Comparison of ENCODE assay signal across 8 cellular contexts in genomic region chr17:72592242-72592966, GRCh38.
DNase-seq lines count a peak whose midpoint lies in the region; ATAC-seq and TF ChIP-seq lines count a peak whose summit lies in the region.

No MANE protein-coding gene starts in this region.

- DNase-seq in DMS79 (lab: John Stamatoyannopoulos, UW) (peak; percentile 28), H4 (ENCODE audit: low spot score) (peak; percentile 70), NCI-H1436 (lab: John Stamatoyannopoulos, UW) (peak; percentile 90), WERI-Rb-1 (peak; percentile 88)
- peak; percentile 69 for DNase-seq in stimulated activated CD4-positive, alpha-beta T cell treated with anti-CD3 and anti-CD28 coated beads, Interleukin-15, amount 100 ng/mL, for 24 hours

- TF ChIP-seq CTCF in WERI-Rb-1 (IDR thresholded peaks at IDR 0.05; ENCODE audit: low read depth, low read length): no peak

- peak overlapping the region; percentile 46 for H3K4me3 ChIP-seq in WERI-Rb-1 (ENCODE audit: low read depth, low read length)

- H3K27ac ChIP-seq in WERI-Rb-1: no peak overlapping the region
- peak overlapping the region; percentile 49 for H3K27ac ChIP-seq in cingulate gyrus (ENCODE audit: low read depth, low read length)
- peak overlapping the region; percentile 66 for H3K27ac ChIP-seq in layer of hippocampus (ENCODE audit: low read depth, low read length)

- H3K9me3 ChIP-seq in WERI-Rb-1 (ENCODE audit: severe bottlenecking): no peaks in the 10 kb centered on the region

- ATAC-seq in GM21447 (IDR thresholded peaks at IDR 0.05; ENCODE audit: unreplicated experiment): no peak

- no peaks in the 10 kb centered on the region for H3K36me3 ChIP-seq in WERI-Rb-1

- peaks cover 12% of the 10 kb centered on the region for H3K27me3 ChIP-seq in WERI-Rb-1 (ENCODE audit: insufficient read depth, low read depth, severe bottlenecking)
- peaks cover 16% of the 10 kb centered on the region for H3K27me3 ChIP-seq in layer of hippocampus (ENCODE audit: control insufficient read depth, insufficient read depth, low read length)

Comparison
In these comparisons a context has a peak if more than half of its experiments do, and no peak if none do; other contexts are left out.
1. DNase-seq: peak in every context shown above with its lines; median percentile 90 in NCI-H1436; 88 in WERI-Rb-1; 70 in H4; 69 in stimulated activated CD4-positive, alpha-beta T cell treated with anti-CD3 and anti-CD28 coated beads, Interleukin-15, amount 100 ng/mL, for 24 hours; 28 in DMS79.